In genomic region chr10:21526184-21526951, GRCh38 we compare ENCODE assay signal across 8 cellular contexts. TPM values are rescaled to one million over a fixed set of nuclear protein-coding genes. Genes with fewer than 3 reads are reported as not detected.
A peak's percentile ranks its signal among the peaks of the same experiment; 100 is the strongest.
DNase-seq lines count a peak whose midpoint lies in the region; ATAC-seq, FAIRE-seq and TF ChIP-seq lines count a peak whose summit lies in the region.

No MANE protein-coding gene starts in this region.

- H3K9me2 ChIP-seq in MM.1S (replicated peaks; ENCODE audit: insufficient read depth, low read length), result no peaks in the 10 kb centered on the region

- H3K27ac Mint-ChIP-seq in central memory CD8-positive, alpha-beta T cell (ENCODE audit: low read depth), result peak overlapping the region; percentile 97

- no peaks in the 10 kb centered on the region for H4K20me1 ChIP-seq in MM.1S (ENCODE audit: insufficient read depth, low read length)

- DNase-seq in Daoy (ENCODE audit: low read depth), result peak; percentile 81
- DNase-seq in MM.1S, result peak; percentile 51
- DNase-seq in central memory CD8-positive, alpha-beta T cell (ENCODE audit: low spot score in 2 of 2), result peak; percentile 23 to 41
- peak; percentile 96 for DNase-seq in kidney
- peak; percentile 31 to 50 for DNase-seq in stimulated activated CD4-positive, alpha-beta T cell treated with anti-CD3 and anti-CD28 coated beads, Interleukin-12 subunit alpha, Interleukin-12 subunit beta, amount 100 ng/mL, for 24 hours (ENCODE audit: low read depth in 2 of 2)
- DNase-seq in NCI-H187 (lab: John Stamatoyannopoulos, UW), result no peak

- peak overlapping the region; percentile 92 for H3K4me2 ChIP-seq in MM.1S (ENCODE audit: low read depth, low read length)

- H3F3A ChIP-seq in MM.1S (ENCODE audit: insufficient read depth, low read length), result peaks cover 26% of the 10 kb centered on the region

- no peak for FAIRE-seq in kidney (lab: Jason Lieb, UNC)

- H3K4me1 ChIP-seq in MM.1S (ENCODE audit: low read length) (peaks cover 8% of the 10 kb centered on the region; the same call in 1 of the 2 replicates), kidney (ENCODE audit: control insufficient read depth in 1 of 2, insufficient read depth in 1 of 2, low read depth in 1 of 2, low read length in 2 of 2) (peaks cover 0 to 5% of the 10 kb centered on the region in 2 donors)

- TF ChIP-seq CTCF in MM.1S (IDR thresholded peaks at IDR 0.05; ENCODE audit: low read length) (no peak), VCaP (conservative IDR thresholded peaks at IDR 0.05) (no peak), kidney (IDR thresholded peaks at IDR 0.05; ENCODE audit: borderline replicate concordance, extremely low read depth, insufficient read depth) (no peak)

- peaks cover 28% of the 10 kb centered on the region for H3K27me3 ChIP-seq in MM.1S (replicated peaks; ENCODE audit: insufficient read depth, low read length)

- H3K4me3 ChIP-seq in MM.1S (ENCODE audit: low read length) (peak overlapping the region; percentile 63), kidney (ENCODE audit: low read length in 2 of 2) (peak overlapping the region; percentile 67 to 71)

- intact Hi-C loops in kidney (cut with DNase I), result no loop called here

- peaks cover 6% of the 10 kb centered on the region for H3K36me3 Mint-ChIP-seq in central memory CD8-positive, alpha-beta T cell (ENCODE audit: insufficient read depth)

- no peaks in the 10 kb centered on the region for H3K79me2 ChIP-seq in MM.1S (ENCODE audit: low read length)

- ATAC-seq in GM21723 (IDR thresholded peaks at IDR 0.05; ENCODE audit: unreplicated experiment), result peak; percentile 24
- peak; percentile 53 for ATAC-seq in central memory CD8-positive, alpha-beta T cell (replicated peaks; ENCODE audit: extremely low read depth, poor library complexity, severe bottlenecking)

- H3K27ac ChIP-seq in MM.1S (ENCODE audit: low read length), result peak overlapping the region; percentile 56; the same call in 1 of the 2 replicates
- peak overlapping the region; percentile 97 for H3K27ac ChIP-seq in VCaP
- H3K27ac ChIP-seq in kidney (ENCODE audit: low read depth in 2 of 2, low read length in 2 of 2), result peak overlapping the region; percentile 98

- H3K4me3 Mint-ChIP-seq in central memory CD8-positive, alpha-beta T cell, result peak overlapping the region; percentile 81

- peaks cover 9% of the 10 kb centered on the region for H3K27me3 Mint-ChIP-seq in central memory CD8-positive, alpha-beta T cell

- peak overlapping the region; percentile 62 for H3K9ac ChIP-seq in MM.1S (ENCODE audit: low read length)
- peak overlapping the region; percentile 92 to 93 for H3K9ac ChIP-seq in kidney (ENCODE audit: low read length in 2 of 2)

- no peaks in the 10 kb centered on the region for H3K36me3 ChIP-seq in MM.1S (replicated peaks; ENCODE audit: insufficient read depth, low read length)
- H3K36me3 ChIP-seq in kidney (ENCODE audit: control insufficient read depth in 1 of 2, insufficient read depth in 2 of 2, low read length in 2 of 2), result no peaks in the 10 kb centered on the region

- no peaks in the 10 kb centered on the region for H3K9me3 Mint-ChIP-seq in central memory CD8-positive, alpha-beta T cell

- peak overlapping the region; percentile 82 for H2AFZ ChIP-seq in MM.1S (ENCODE audit: low read length)

- H3K4me1 Mint-ChIP-seq in central memory CD8-positive, alpha-beta T cell, result peaks cover 24% of the 10 kb centered on the region

- no peaks in the 10 kb centered on the region for H3K9me3 ChIP-seq in MM.1S (replicated peaks; ENCODE audit: insufficient read depth, low read length)
- H3K9me3 ChIP-seq in kidney (ENCODE audit: control insufficient read depth in 1 of 2, low read length in 2 of 2), result no peaks in the 10 kb centered on the region

RNA-seq across cellular contexts. Expression of gene SKIDA1, which starts 0.9 kb away (rescaled TPM):
- 0.29 and 1.3 TPM in 2 replicates for total RNA-seq in Daoy (2014; rRNA removed; shearing (Covaris generic))
- total RNA-seq in kidney, result 2.9 TPM
- 0.71 TPM for polyA plus RNA-seq in kidney (ENCODE audit: insufficient read depth, low read depth, low replicate concordance)

RNA-seq across cellular contexts. Expression of gene MLLT10, which starts 7.7 kb away (rescaled TPM):
- total RNA-seq in Daoy (2014; rRNA removed; shearing (Covaris generic)), result 9.0 and 27.3 TPM in 2 replicates
- 54.2 TPM for total RNA-seq in kidney
- polyA plus RNA-seq in kidney (ENCODE audit: insufficient read depth, low read depth, low replicate concordance), result 11.0 TPM

Comparison
In these comparisons a context has a peak if more than half of its experiments do, and no peak if none do; other contexts are left out.
1. DNase-seq: peak in Daoy (single experiment), MM.1S (single experiment), central memory CD8-positive, alpha-beta T cell (2 of 2), kidney (single experiment) and stimulated activated CD4-positive, alpha-beta T cell treated with anti-CD3 and anti-CD28 coated beads, Interleukin-12 subunit alpha, Interleukin-12 subunit beta, amount 100 ng/mL, for 24 hours (2 of 2); none in NCI-H187 (0 of 2).
2. Peak in every context shown above with its lines, with median percentiles within 50 percentile points of each other: H3K27ac ChIP-seq.